Comparison of ENCODE assay signal across 1 cellular context in genomic region chr9:12815895-12816294, GRCh38.
TF ChIP-seq lines count a peak whose summit lies in the region.

No MANE protein-coding gene starts in this region.

TF ChIP-seq in SK-N-SH, 30 proteins besides CTCF, POLR2A, EP300 and RAD21 (continued from another document):
- no peak for TF ChIP-seq GATA2 (CRISPR knock-in tag; IDR thresholded peaks at IDR 0.05)
- no peak for TF ChIP-seq RCOR1 (IDR thresholded peaks at IDR 0.05; ENCODE audit: low read length)
- TF ChIP-seq TCF12 (IDR thresholded peaks at IDR 0.05): no peak
- TF ChIP-seq ZBTB33 (IDR thresholded peaks at IDR 0.05; ENCODE audit: borderline replicate concordance, low read depth): no peak
